9 cellular contexts compared by ENCODE assay signal in the genomic region with DNA sequence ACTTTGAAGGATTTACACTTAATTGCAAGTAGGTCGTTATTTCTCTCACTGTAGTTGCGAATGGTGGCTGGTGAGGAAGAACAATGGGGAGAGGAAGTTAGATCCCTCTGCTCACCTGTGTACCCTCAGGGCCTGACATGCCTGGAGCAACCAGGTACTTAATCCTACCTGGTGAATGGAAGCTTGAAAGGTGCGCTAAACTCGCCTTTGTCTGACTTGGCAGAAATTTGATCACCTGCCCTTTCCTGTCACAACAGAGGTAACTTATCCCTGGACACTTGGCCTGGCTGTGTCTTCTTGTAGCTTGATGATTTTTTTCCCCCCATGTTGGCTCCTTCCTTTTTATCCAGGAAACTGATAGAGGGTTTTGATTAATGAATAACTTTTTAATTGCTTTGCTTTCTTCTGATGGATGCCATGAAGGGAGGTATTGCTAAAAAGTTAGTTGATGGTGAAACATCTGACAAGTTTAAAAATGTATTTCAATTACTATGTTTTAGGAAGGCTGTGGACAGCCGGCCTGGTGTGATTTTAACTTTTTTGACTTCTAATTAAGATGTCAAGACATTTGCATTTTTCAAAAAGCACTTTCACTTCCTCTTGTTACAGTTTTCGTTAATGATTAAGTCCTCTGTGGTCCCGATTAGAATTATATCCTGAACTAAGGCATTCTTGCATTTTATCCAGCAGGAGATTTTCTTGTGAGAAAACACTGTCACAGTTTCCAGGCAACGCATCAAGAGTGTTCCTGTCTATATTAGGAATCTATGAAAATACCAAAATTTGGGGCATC. TPM values are rescaled to one million over a fixed set of nuclear protein-coding genes. Genes with fewer than 3 reads are reported as not detected.
A peak's percentile ranks its signal among the peaks of the same experiment; 100 is the strongest.
DNase-seq lines count a peak whose midpoint lies in the region; ATAC-seq and TF ChIP-seq lines count a peak whose summit lies in the region.
"Had no signal": no experiment of that assay in that cellular context is flagged by ENCODE, and none has a peak within 500 bp of the region (broad histone marks: within the 10 kb centered on the region; RNA-seq: fewer than 3 reads in every experiment).

No MANE protein-coding gene starts in this region.

- DNase-seq in GM10248 (ENCODE audit: extremely low spot score) (peak; percentile 38), glomerular visceral epithelial cell (ENCODE audit: extremely low spot score) (peak; percentile 45), dermis blood vessel endothelial cell (no peak), posterior cingulate gyrus (no peak)
- no peak for DNase-seq in stimulated activated effector memory CD8-positive, alpha-beta T cell treated with anti-CD3 and anti-CD28 coated beads, Interleukin-12 subunit alpha, Interleukin-12 subunit beta, amount 100 ng/mL, for 72 hours (ENCODE audit: low spot score in 2 of 2)
- no peak for DNase-seq in activated CD4-positive, alpha-beta T cell treated with anti-CD3 and anti-CD28 coated beads for 36 hours
- DNase-seq: PC-3 had no signal

- H3K4me1 Mint-ChIP-seq in stimulated activated effector memory CD8-positive, alpha-beta T cell treated with anti-CD3 and anti-CD28 coated beads, Interleukin-12 subunit alpha, Interleukin-12 subunit beta, amount 100 ng/mL, for 72 hours, result no peaks in the 10 kb centered on the region
- peaks cover 15% of the 10 kb centered on the region for H3K4me1 Mint-ChIP-seq in activated CD4-positive, alpha-beta T cell treated with anti-CD3 and anti-CD28 coated beads for 36 hours

- CTCF ChIA-PET in GM10248 (lab: Yijun Ruan, JAX), result interaction anchor here (0.8 to 2.5 kb wide), 5 partner anchors 14 to 128 kb away, joined by 3 to 6 read pairs (median 3); no protein-coding TSS in a partner anchor
- CTCF ChIA-PET in activated CD4-positive, alpha-beta T cell treated with anti-CD3 and anti-CD28 coated beads for 36 hours (lab: Charles Lee), result no interaction called here

- no peak overlapping the region for H3K4me3 Mint-ChIP-seq in stimulated activated effector memory CD8-positive, alpha-beta T cell treated with anti-CD3 and anti-CD28 coated beads, Interleukin-12 subunit alpha, Interleukin-12 subunit beta, amount 100 ng/mL, for 72 hours
- H3K4me3 Mint-ChIP-seq in activated CD4-positive, alpha-beta T cell treated with anti-CD3 and anti-CD28 coated beads for 36 hours, result no peak overlapping the region

- no peaks in the 10 kb centered on the region for H3K9me3 Mint-ChIP-seq in stimulated activated effector memory CD8-positive, alpha-beta T cell treated with anti-CD3 and anti-CD28 coated beads, Interleukin-12 subunit alpha, Interleukin-12 subunit beta, amount 100 ng/mL, for 72 hours
- peaks cover 14% of the 10 kb centered on the region for H3K9me3 Mint-ChIP-seq in activated CD4-positive, alpha-beta T cell treated with anti-CD3 and anti-CD28 coated beads for 36 hours (ENCODE audit: low read depth)

- TF ChIP-seq CTCF in GM10248 (IDR thresholded peaks at IDR 0.05; ENCODE audit: control extremely low read depth, extremely low read depth, low read depth, missing control alignments), result no peak

- no peak overlapping the region for H3K27ac Mint-ChIP-seq in stimulated activated effector memory CD8-positive, alpha-beta T cell treated with anti-CD3 and anti-CD28 coated beads, Interleukin-12 subunit alpha, Interleukin-12 subunit beta, amount 100 ng/mL, for 72 hours
- no peak overlapping the region for H3K27ac Mint-ChIP-seq in activated CD4-positive, alpha-beta T cell treated with anti-CD3 and anti-CD28 coated beads for 36 hours

- no peaks in the 10 kb centered on the region for H3K27me3 Mint-ChIP-seq in activated CD4-positive, alpha-beta T cell treated with anti-CD3 and anti-CD28 coated beads for 36 hours

- ATAC-seq in GM21619 (IDR thresholded peaks at IDR 0.05; ENCODE audit: unreplicated experiment) (peak; percentile 70), HG03575 (IDR thresholded peaks at IDR 0.05; ENCODE audit: extremely low read depth, insufficient number of reproducible peaks, low FRiP score, unreplicated experiment) (peak; percentile 78)
- no peak for ATAC-seq in stimulated activated effector memory CD8-positive, alpha-beta T cell treated with anti-CD3 and anti-CD28 coated beads, Interleukin-12 subunit alpha, Interleukin-12 subunit beta, amount 100 ng/mL, for 72 hours
- no peak for ATAC-seq in activated CD4-positive, alpha-beta T cell treated with anti-CD3 and anti-CD28 coated beads for 36 hours
- ATAC-seq: PC-3 had no signal

- POLR2A ChIA-PET in GM10248 (lab: Yijun Ruan, JAX), result no interaction called here
- POLR2A ChIA-PET in activated CD4-positive, alpha-beta T cell treated with anti-CD3 and anti-CD28 coated beads for 36 hours (lab: Charles Lee), result no interaction called here

- intact Hi-C loops in activated CD4-positive, alpha-beta T cell treated with anti-CD3 and anti-CD28 coated beads for 36 hours (cut with DNase I, micrococcal nuclease), result no loop called here
- intact Hi-C loops in posterior cingulate gyrus (cut with DNase I), result no loop called here

- H3K36me3 Mint-ChIP-seq in stimulated activated effector memory CD8-positive, alpha-beta T cell treated with anti-CD3 and anti-CD28 coated beads, Interleukin-12 subunit alpha, Interleukin-12 subunit beta, amount 100 ng/mL, for 72 hours, result no peaks in the 10 kb centered on the region
- H3K36me3 Mint-ChIP-seq in activated CD4-positive, alpha-beta T cell treated with anti-CD3 and anti-CD28 coated beads for 36 hours (ENCODE audit: low read depth), result peaks cover 8% of the 10 kb centered on the region

RNA-seq across cellular contexts. Expression of gene SGPP2, which starts 9.2 kb away (rescaled TPM):
- 0.05 and 0.17 TPM in 2 replicates for total RNA-seq in dermis blood vessel endothelial cell
- total RNA-seq in activated CD4-positive, alpha-beta T cell treated with anti-CD3 and anti-CD28 coated beads for 36 hours, result 10 to 100 TPM in 1 of 2 experiments, 1 to 10 TPM in 1; 9.4 to 12.1 TPM
- total RNA-seq: PC-3 had no signal

Comparison
In these comparisons a context has a peak if more than half of its experiments do, and no peak if none do; other contexts are left out.
1. DNase-seq: peak in GM10248 (single experiment) and glomerular visceral epithelial cell (single experiment); none in stimulated activated effector memory CD8-positive, alpha-beta T cell treated with anti-CD3 and anti-CD28 coated beads, Interleukin-12 subunit alpha, Interleukin-12 subunit beta, amount 100 ng/mL, for 72 hours (0 of 2), dermis blood vessel endothelial cell (single experiment), activated CD4-positive, alpha-beta T cell treated with anti-CD3 and anti-CD28 coated beads for 36 hours (single experiment) and posterior cingulate gyrus (0 of 10).
2. ATAC-seq: peak in GM21619 (single experiment) and HG03575 (single experiment); none in stimulated activated effector memory CD8-positive, alpha-beta T cell treated with anti-CD3 and anti-CD28 coated beads, Interleukin-12 subunit alpha, Interleukin-12 subunit beta, amount 100 ng/mL, for 72 hours (single experiment) and activated CD4-positive, alpha-beta T cell treated with anti-CD3 and anti-CD28 coated beads for 36 hours (single experiment).